Comparison of ENCODE assay signal across 1 cellular context in the genomic region with DNA sequence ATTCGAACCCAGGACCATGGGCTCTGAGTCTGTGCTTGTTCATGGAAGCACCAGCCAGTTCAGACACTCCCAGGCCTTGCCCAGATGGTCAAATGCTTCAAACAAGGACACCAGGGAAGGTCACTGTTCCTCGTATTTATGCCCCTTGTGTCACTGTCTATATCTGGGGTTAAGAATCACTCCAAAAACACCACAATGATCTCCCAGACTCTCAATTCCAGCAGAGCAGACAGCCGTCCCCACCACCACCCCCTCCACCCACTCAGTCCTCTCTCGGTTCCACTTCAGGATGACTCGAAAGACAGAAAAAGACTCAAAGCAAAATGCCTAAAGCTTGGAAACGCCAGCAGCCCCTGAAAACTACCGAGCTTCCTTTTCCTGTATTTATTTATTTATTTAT.
TF ChIP-seq lines count a peak whose summit lies in the region.

No MANE protein-coding gene starts in this region.

TF ChIP-seq in GM12878, 131 proteins besides CTCF, POLR2A, EP300 and RAD21 (continued from another document):
- TF ChIP-seq, protein P1, sequence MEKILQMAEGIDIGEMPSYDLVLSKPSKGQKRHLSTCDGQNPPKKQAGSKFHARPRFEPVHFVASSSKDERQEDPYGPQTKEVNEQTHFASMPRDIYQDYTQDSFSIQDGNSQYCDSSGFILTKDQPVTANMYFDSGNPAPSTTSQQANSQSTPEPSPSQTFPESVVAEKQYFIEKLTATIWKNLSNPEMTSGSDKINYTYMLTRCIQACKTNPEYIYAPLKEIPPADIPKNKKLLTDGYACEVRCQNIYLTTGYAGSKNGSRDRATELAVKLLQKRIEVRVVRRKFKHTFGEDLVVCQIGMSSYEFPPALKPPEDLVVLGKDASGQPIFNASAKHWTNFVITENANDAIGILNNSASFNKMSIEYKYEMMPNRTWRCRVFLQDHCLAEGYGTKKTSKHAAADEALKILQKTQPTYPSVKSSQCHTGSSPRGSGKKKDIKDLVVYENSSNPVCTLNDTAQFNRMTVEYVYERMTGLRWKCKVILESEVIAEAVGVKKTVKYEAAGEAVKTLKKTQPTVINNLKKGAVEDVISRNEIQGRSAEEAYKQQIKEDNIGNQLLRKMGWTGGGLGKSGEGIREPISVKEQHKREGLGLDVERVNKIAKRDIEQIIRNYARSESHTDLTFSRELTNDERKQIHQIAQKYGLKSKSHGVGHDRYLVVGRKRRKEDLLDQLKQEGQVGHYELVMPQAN (conservative IDR thresholded peaks at IDR 0.05), result no peak
